In the genomic region with DNA sequence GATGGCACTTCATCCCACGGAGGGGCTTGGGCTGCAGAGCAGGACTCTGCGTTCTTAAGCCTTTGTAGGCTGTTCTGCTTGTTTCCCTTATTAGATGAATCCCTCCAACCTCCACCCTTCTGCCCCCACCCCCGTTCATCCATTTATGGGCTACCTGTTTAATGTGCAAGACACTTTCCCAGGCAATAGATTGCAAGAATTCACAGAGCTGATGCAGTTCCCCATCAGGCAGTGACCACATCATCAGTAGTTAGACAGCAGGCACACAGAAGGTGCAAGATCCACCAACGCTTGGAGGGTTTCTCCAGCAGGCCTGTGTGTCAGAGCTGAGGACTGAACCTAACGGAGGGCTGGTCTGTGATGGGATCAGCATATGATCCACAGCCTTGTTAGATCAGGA, we compare ENCODE assay signal across 1 cellular context.
TF ChIP-seq lines count a peak whose summit lies in the region.

No MANE protein-coding gene starts in this region.

TF ChIP-seq in H1, 55 proteins besides CTCF, POLR2A, EP300 and RAD21:
- no peak for TF ChIP-seq SAP30 (IDR thresholded peaks at IDR 0.05; ENCODE audit: insufficient read depth, insufficient replicate concordance, low read length)
- no peak for TF ChIP-seq BRCA1 (IDR thresholded peaks at IDR 0.05; ENCODE audit: low read depth, low read length)
